1 cellular context compared by ENCODE assay signal in genomic region chr15:90954712-90955671, GRCh38.
A peak's percentile ranks its signal among the peaks of the same experiment; 100 is the strongest.
TF ChIP-seq lines count a peak whose summit lies in the region.

RCCD1 (plus strand) TSS chr15:90954884; CDS start chr15:90956735, 1,851 bp downstream.

TF ChIP-seq in HepG2, 621 proteins besides CTCF, POLR2A, EP300 and RAD21 (continued from another document and continues in another):
- TF ChIP-seq ZNF407 (CRISPR knock-in tag; IDR thresholded peaks at IDR 0.05; ENCODE audit: not compliant biosample characterization) (peak; percentile 70), PPARG (CRISPR knock-in tag; conservative IDR thresholded peaks at IDR 0.05) (0 out of 2 replicates have a peak, but pooled peaks have one; percentile 7), ZSCAN25 (CRISPR knock-in tag; IDR thresholded peaks at IDR 0.05) (no peak; the same call in 1 of the 2 replicates), JDP2 (CRISPR knock-in tag; IDR thresholded peaks at IDR 0.05; ENCODE audit: borderline replicate concordance) (no peak), ZNF160 (CRISPR knock-in tag; IDR thresholded peaks at IDR 0.05) (0 out of 2 replicates have a peak, but pooled peaks have one; percentile 63), POLR2G (IDR thresholded peaks at IDR 0.05; ENCODE audit: low read depth, low read length) (peak; percentile 88), KLF16 (CRISPR knock-in tag; IDR thresholded peaks at IDR 0.05) (peak in 1 of 2 experiments; percentile 90; a peak in 2 of 4 replicates), PRDM10 (CRISPR knock-in tag; IDR thresholded peaks at IDR 0.05; ENCODE audit: low read depth) (peak; percentile 36; the same call in 1 of the 2 replicates), RXRA (CRISPR knock-in tag; IDR thresholded peaks at IDR 0.05) (peak; percentile 67), ZBTB39 (CRISPR knock-in tag; IDR thresholded peaks at IDR 0.05) (no peak), HNRNPLL (IDR thresholded peaks at IDR 0.05; ENCODE audit: low read depth, low read length, poor library complexity, severe bottlenecking) (peak; percentile 55), CCDC6 (CRISPR knock-in tag; IDR thresholded peaks at IDR 0.05) (peak; percentile 79; the same call in 1 of the 2 replicates), MXI1 (IDR thresholded peaks at IDR 0.05; ENCODE audit: borderline replicate concordance, low read depth, low read length) (peak; percentile 87; the same call in 2 of the 3 replicates), CBX1 (IDR thresholded peaks at IDR 0.05; ENCODE audit: low read depth) (peak; percentile 34), HNF1B (CRISPR knock-in tag; IDR thresholded peaks at IDR 0.05) (peak; percentile 15; the same call in 1 of the 2 replicates), HOXA5 (CRISPR knock-in tag; IDR thresholded peaks at IDR 0.05) (peak; percentile 90), ELF1 (CRISPR knock-in tag; IDR thresholded peaks at IDR 0.05) (peak; percentile 86), TBX3 (IDR thresholded peaks at IDR 0.05; ENCODE audit: borderline replicate concordance) (peak; percentile 31; the same call in 1 of the 2 replicates), SRSF9 (IDR thresholded peaks at IDR 0.05; ENCODE audit: borderline replicate concordance, insufficient read depth, low read depth, low read length, poor library complexity, severe bottlenecking) (no peak), GRHL1 (CRISPR knock-in tag; conservative IDR thresholded peaks at IDR 0.05) (no peak), TAF1 (CRISPR knock-in tag; IDR thresholded peaks at IDR 0.05) (peak; percentile 76), ZNF766 (CRISPR knock-in tag; IDR thresholded peaks at IDR 0.05; ENCODE audit: borderline replicate concordance) (peak; percentile 84; the same call in 1 of the 2 replicates), GATAD1 (CRISPR knock-in tag; IDR thresholded peaks at IDR 0.05) (peak; percentile 78), ZNF12 (CRISPR knock-in tag; IDR thresholded peaks at IDR 0.05) (no peak), DNMT3B (CRISPR knock-in tag; conservative IDR thresholded peaks at IDR 0.05) (0 out of 2 replicates have a peak, but pooled peaks have one; percentile 24), ZBTB8A (CRISPR knock-in tag; IDR thresholded peaks at IDR 0.05; ENCODE audit: borderline replicate concordance, low read depth) (no peak), ISL2 (CRISPR knock-in tag; IDR thresholded peaks at IDR 0.05) (no peak), ZNF225 (CRISPR knock-in tag; IDR thresholded peaks at IDR 0.05) (no peak), MAF1 (CRISPR knock-in tag; IDR thresholded peaks at IDR 0.05; ENCODE audit: borderline replicate concordance) (no peak), ZSCAN5A (CRISPR knock-in tag; IDR thresholded peaks at IDR 0.05; ENCODE audit: borderline replicate concordance) (peak; percentile 49; the same call in 1 of the 2 replicates), RBAK (CRISPR knock-in tag; IDR thresholded peaks at IDR 0.05) (no peak), ZNF562 (CRISPR knock-in tag; IDR thresholded peaks at IDR 0.05; ENCODE audit: borderline replicate concordance) (no peak), PRDM15 (CRISPR knock-in tag; IDR thresholded peaks at IDR 0.05) (peak; percentile 50), PLRG1 (conservative IDR thresholded peaks at IDR 0.05) (no peak), SOX5 (CRISPR knock-in tag; IDR thresholded peaks at IDR 0.05; ENCODE audit: borderline replicate concordance) (no peak), SNAPC2 (CRISPR knock-in tag; IDR thresholded peaks at IDR 0.05) (peak; percentile 25; the same call in 1 of the 2 replicates)
